ENCODE assay signal across 8 cellular contexts in the genomic region with DNA sequence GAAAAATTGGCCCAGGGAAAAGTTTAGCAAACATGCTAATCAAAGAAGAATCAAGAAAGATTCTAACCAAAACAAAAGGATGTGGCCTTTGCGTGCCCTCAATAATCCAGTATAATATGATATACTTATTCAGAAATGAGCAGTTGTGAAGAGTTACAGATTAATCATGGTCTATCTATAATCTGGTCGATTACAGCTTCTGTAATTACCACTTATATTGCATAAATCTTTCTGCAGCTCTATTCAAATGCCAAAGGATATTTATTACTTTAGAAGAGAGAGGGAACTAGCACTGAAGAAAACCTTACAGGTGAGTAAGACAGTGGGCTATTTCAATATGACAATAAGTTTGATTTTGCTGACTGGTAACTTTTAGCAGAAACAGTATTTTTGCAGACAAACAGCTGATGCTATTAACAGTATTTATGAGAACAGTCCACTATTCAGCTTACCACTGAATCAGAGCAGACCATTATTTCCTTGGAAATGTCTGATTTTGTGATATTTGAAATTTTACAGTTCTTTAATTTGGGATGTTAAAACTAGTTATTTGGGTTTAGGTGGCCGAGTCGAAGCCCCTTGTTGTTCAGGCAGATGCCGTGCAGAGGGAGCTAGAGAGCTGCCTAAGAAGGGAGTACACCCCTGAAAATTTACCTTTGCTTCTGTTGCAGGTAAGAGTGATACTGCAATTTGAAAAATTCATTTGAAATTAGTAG.
DNase-seq lines count a peak whose midpoint lies in the region; ATAC-seq and TF ChIP-seq lines count a peak whose summit lies in the region.

No MANE protein-coding gene starts in this region.

- ATAC-seq in activated CD8-positive, alpha-beta T cell treated with anti-CD3 and anti-CD28 coated beads, Interleukin-2, amount 10 ng/mL, durations not matched to agents 7 days and 5 days, result peak; percentile 81
- peak; percentile 47 to 64 for ATAC-seq in naive B cell (ENCODE audit: low read depth in 2 of 2)
- peak; percentile 69 for ATAC-seq in stimulated activated effector memory CD8-positive, alpha-beta T cell treated with anti-CD3 and anti-CD28 coated beads, Interleukin-12 subunit alpha, Interleukin-12 subunit beta, amount 100 ng/mL, for 72 hours

- H3K9me3 Mint-ChIP-seq in activated CD8-positive, alpha-beta T cell treated with anti-CD3 and anti-CD28 coated beads, Interleukin-2, amount 10 ng/mL, durations not matched to agents 7 days and 5 days (ENCODE audit: insufficient read depth), result peaks cover 17% of the 10 kb centered on the region
- H3K9me3 Mint-ChIP-seq in endothelial cell (ENCODE audit: unreplicated experiment), result no peaks in the 10 kb centered on the region
- peaks cover 0 to 22% (median 15%) of the 10 kb centered on the region in 7 donors for H3K9me3 Mint-ChIP-seq in naive B cell
- peaks cover 8% of the 10 kb centered on the region for H3K9me3 Mint-ChIP-seq in stimulated activated effector memory CD8-positive, alpha-beta T cell treated with anti-CD3 and anti-CD28 coated beads, Interleukin-12 subunit alpha, Interleukin-12 subunit beta, amount 100 ng/mL, for 72 hours

- DNase-seq in AG08396 (ENCODE audit: low spot score) (peak; percentile 20), GM20000 (ENCODE audit: low spot score) (peak; percentile 46), NCI-H460 (ENCODE audit: extremely low read depth, low read depth) (peak; percentile 41), endothelial cell (ENCODE audit: low spot score) (peak; percentile 53), naive B cell (peak; percentile 53), cortex of kidney (lab: John Stamatoyannopoulos, UW) (no peak)
- peak; percentile 72 for DNase-seq in activated CD8-positive, alpha-beta T cell treated with anti-CD3 and anti-CD28 coated beads, Interleukin-2, amount 10 ng/mL, durations not matched to agents 7 days and 5 days
- DNase-seq in stimulated activated effector memory CD8-positive, alpha-beta T cell treated with anti-CD3 and anti-CD28 coated beads, Interleukin-12 subunit alpha, Interleukin-12 subunit beta, amount 100 ng/mL, for 72 hours (ENCODE audit: low spot score in 2 of 2), result peak; percentile 35 to 67

- H3K27ac Mint-ChIP-seq in activated CD8-positive, alpha-beta T cell treated with anti-CD3 and anti-CD28 coated beads, Interleukin-2, amount 10 ng/mL, durations not matched to agents 7 days and 5 days, result no peak overlapping the region
- H3K27ac Mint-ChIP-seq in endothelial cell (ENCODE audit: unreplicated experiment) (no peak overlapping the region), naive B cell (no peak overlapping the region)
- H3K27ac Mint-ChIP-seq in stimulated activated effector memory CD8-positive, alpha-beta T cell treated with anti-CD3 and anti-CD28 coated beads, Interleukin-12 subunit alpha, Interleukin-12 subunit beta, amount 100 ng/mL, for 72 hours, result no peak overlapping the region

- POLR2A ChIA-PET in activated CD8-positive, alpha-beta T cell treated with anti-CD3 and anti-CD28 coated beads, Interleukin-2, amount 10 ng/mL, durations not matched to agents 7 days and 5 days (lab: Charles Lee), result interaction anchor here (1.1 to 3.7 kb wide), 2 partner anchors 192 to 195 kb away, joined by 4 to 40 read pairs; a partner anchor contains a TSS

- peaks cover 37% of the 10 kb centered on the region for H3K27me3 Mint-ChIP-seq in activated CD8-positive, alpha-beta T cell treated with anti-CD3 and anti-CD28 coated beads, Interleukin-2, amount 10 ng/mL, durations not matched to agents 7 days and 5 days (ENCODE audit: low read depth)
- H3K27me3 Mint-ChIP-seq in endothelial cell (ENCODE audit: unreplicated experiment) (no peaks in the 10 kb centered on the region), naive B cell (no peaks in the 10 kb centered on the region)

- H3K4me3 Mint-ChIP-seq in activated CD8-positive, alpha-beta T cell treated with anti-CD3 and anti-CD28 coated beads, Interleukin-2, amount 10 ng/mL, durations not matched to agents 7 days and 5 days, result no peak overlapping the region
- H3K4me3 Mint-ChIP-seq in endothelial cell (ENCODE audit: unreplicated experiment) (no peak overlapping the region), naive B cell (no peak overlapping the region)
- H3K4me3 Mint-ChIP-seq in stimulated activated effector memory CD8-positive, alpha-beta T cell treated with anti-CD3 and anti-CD28 coated beads, Interleukin-12 subunit alpha, Interleukin-12 subunit beta, amount 100 ng/mL, for 72 hours, result no peak overlapping the region

- TF ChIP-seq CTCF in GM20000 (IDR thresholded peaks at IDR 0.05; ENCODE audit: extremely low read depth, missing control alignments), result peak; percentile 71
- peak; percentile 64 for TF ChIP-seq CTCF in endothelial cell (IDR thresholded peaks at IDR 0.05; ENCODE audit: unreplicated experiment)

- peaks cover 12% of the 10 kb centered on the region for H3K4me1 Mint-ChIP-seq in activated CD8-positive, alpha-beta T cell treated with anti-CD3 and anti-CD28 coated beads, Interleukin-2, amount 10 ng/mL, durations not matched to agents 7 days and 5 days (ENCODE audit: low read depth)
- H3K4me1 Mint-ChIP-seq in endothelial cell (ENCODE audit: unreplicated experiment) (no peaks in the 10 kb centered on the region), naive B cell (peaks cover 8 to 27% (median 13%) of the 10 kb centered on the region in 3 donors)
- no peaks in the 10 kb centered on the region for H3K4me1 Mint-ChIP-seq in stimulated activated effector memory CD8-positive, alpha-beta T cell treated with anti-CD3 and anti-CD28 coated beads, Interleukin-12 subunit alpha, Interleukin-12 subunit beta, amount 100 ng/mL, for 72 hours

- CTCF ChIA-PET in activated CD8-positive, alpha-beta T cell treated with anti-CD3 and anti-CD28 coated beads, Interleukin-2, amount 10 ng/mL, durations not matched to agents 7 days and 5 days (lab: Charles Lee), result interaction anchor here (0.8 to 3.8 kb wide), 44 partner anchors 9 to 852 kb away, joined by 3 to 111 read pairs (median 4); a partner anchor contains a TSS

- H3K36me3 Mint-ChIP-seq in activated CD8-positive, alpha-beta T cell treated with anti-CD3 and anti-CD28 coated beads, Interleukin-2, amount 10 ng/mL, durations not matched to agents 7 days and 5 days (ENCODE audit: low read depth), result peaks cover 11% of the 10 kb centered on the region
- peaks cover 6% of the 10 kb centered on the region for H3K36me3 Mint-ChIP-seq in endothelial cell (ENCODE audit: low read depth, unreplicated experiment)
- peaks cover 6 to 9% of the 10 kb centered on the region in 2 donors for H3K36me3 Mint-ChIP-seq in naive B cell
- no peaks in the 10 kb centered on the region for H3K36me3 Mint-ChIP-seq in stimulated activated effector memory CD8-positive, alpha-beta T cell treated with anti-CD3 and anti-CD28 coated beads, Interleukin-12 subunit alpha, Interleukin-12 subunit beta, amount 100 ng/mL, for 72 hours
